ENCODE assay signal across 7 cellular contexts in genomic region chr7:112279042-112279441, GRCh38.
"Had no signal": no experiment of that assay in that cellular context is flagged by ENCODE, and none has a peak within 500 bp of the region (broad histone marks: within the 10 kb centered on the region; RNA-seq: fewer than 3 reads in every experiment).

No MANE protein-coding gene starts in this region.

- H3K9ac ChIP-seq: KMS-11 had no signal

- H3K4me2 ChIP-seq: KMS-11 had no signal

- ATAC-seq: HepG2 had no signal

- H3K27ac ChIP-seq: HL-60, KMS-11 had no signal

- DNase-seq: IMR-90, KBM-7, KG1 had no signal

- FAIRE-seq: HepG2, HTR-8/SVneo had no signal
